In the genomic region with DNA sequence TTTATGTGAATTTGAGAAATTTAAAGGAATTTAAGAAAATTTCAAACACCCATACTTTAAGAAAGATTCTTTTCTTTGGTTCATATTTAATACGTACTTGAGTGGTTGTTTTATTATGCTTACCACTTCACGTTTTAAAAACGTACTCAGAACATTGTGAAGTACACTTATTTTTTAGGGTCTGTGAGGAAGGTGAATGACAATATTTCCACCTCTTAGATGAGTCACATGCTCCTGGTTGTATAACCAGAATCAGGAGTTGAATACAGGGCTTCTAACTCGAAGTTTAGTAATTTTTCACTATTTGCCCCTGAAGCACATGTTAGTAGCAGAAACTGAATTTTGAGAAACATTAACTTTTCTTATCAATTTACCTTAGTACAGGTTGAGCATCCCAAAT, we compare ENCODE assay signal across 1 cellular context.
TF ChIP-seq lines count a peak whose summit lies in the region.

No MANE protein-coding gene starts in this region.

TF ChIP-seq in GM12878, 131 proteins besides CTCF, POLR2A, EP300 and RAD21:
- TF ChIP-seq EZH2 (IDR thresholded peaks at IDR 0.05; ENCODE audit: borderline replicate concordance, control insufficient read depth, low read depth, low read length), result no peak
- TF ChIP-seq ZNF622 (IDR thresholded peaks at IDR 0.05), result no peak
- TF ChIP-seq RELA (IDR thresholded peaks at IDR 0.05; ENCODE audit: borderline replicate concordance, partially characterized antibody), result no peak
- no peak for TF ChIP-seq SMARCA5 (IDR thresholded peaks at IDR 0.05)
- no peak for TF ChIP-seq SRF (IDR thresholded peaks at IDR 0.05; ENCODE audit: low read depth in 2 of 2, low read length in 2 of 2)
- TF ChIP-seq, protein P1, sequence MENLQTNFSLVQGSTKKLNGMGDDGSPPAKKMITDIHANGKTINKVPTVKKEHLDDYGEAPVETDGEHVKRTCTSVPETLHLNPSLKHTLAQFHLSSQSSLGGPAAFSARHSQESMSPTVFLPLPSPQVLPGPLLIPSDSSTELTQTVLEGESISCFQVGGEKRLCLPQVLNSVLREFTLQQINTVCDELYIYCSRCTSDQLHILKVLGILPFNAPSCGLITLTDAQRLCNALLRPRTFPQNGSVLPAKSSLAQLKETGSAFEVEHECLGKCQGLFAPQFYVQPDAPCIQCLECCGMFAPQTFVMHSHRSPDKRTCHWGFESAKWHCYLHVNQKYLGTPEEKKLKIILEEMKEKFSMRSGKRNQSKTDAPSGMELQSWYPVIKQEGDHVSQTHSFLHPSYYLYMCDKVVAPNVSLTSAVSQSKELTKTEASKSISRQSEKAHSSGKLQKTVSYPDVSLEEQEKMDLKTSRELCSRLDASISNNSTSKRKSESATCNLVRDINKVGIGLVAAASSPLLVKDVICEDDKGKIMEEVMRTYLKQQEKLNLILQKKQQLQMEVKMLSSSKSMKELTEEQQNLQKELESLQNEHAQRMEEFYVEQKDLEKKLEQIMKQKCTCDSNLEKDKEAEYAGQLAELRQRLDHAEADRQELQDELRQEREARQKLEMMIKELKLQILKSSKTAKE (IDR thresholded peaks at IDR 0.05; ENCODE audit: low read depth, poor library complexity, severe bottlenecking), result no peak
- TF ChIP-seq MEF2B (IDR thresholded peaks at IDR 0.05; ENCODE audit: partially characterized antibody, poor library complexity, severe bottlenecking), result no peak
- TF ChIP-seq, protein P2, sequence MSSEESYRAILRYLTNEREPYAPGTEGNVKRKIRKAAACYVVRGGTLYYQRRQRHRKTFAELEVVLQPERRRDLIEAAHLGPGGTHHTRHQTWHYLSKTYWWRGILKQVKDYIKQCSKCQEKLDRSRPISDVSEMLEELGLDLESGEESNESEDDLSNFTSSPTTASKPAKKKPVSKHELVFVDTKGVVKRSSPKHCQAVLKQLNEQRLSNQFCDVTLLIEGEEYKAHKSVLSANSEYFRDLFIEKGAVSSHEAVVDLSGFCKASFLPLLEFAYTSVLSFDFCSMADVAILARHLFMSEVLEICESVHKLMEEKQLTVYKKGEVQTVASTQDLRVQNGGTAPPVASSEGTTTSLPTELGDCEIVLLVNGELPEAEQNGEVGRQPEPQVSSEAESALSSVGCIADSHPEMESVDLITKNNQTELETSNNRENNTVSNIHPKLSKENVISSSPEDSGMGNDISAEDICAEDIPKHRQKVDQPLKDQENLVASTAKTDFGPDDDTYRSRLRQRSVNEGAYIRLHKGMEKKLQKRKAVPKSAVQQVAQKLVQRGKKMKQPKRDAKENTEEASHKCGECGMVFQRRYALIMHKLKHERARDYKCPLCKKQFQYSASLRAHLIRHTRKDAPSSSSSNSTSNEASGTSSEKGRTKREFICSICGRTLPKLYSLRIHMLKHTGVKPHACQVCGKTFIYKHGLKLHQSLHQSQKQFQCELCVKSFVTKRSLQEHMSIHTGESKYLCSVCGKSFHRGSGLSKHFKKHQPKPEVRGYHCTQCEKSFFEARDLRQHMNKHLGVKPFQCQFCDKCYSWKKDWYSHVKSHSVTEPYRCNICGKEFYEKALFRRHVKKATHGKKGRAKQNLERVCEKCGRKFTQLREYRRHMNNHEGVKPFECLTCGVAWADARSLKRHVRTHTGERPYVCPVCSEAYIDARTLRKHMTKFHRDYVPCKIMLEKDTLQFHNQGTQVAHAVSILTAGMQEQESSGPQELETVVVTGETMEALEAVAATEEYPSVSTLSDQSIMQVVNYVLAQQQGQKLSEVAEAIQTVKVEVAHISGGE (CRISPR knock-in tag; IDR thresholded peaks at IDR 0.05), result no peak
- TF ChIP-seq PML (IDR thresholded peaks at IDR 0.05; ENCODE audit: low read length), result no peak
- TF ChIP-seq ZNF217 (IDR thresholded peaks at IDR 0.05), result no peak
